ENCODE assay signal across 1 cellular context in genomic region chr7:88184848-88185304, GRCh38.
TF ChIP-seq lines count a peak whose summit lies in the region.

No MANE protein-coding gene starts in this region.

TF ChIP-seq in WTC11, 78 proteins besides CTCF, POLR2A, EP300 and RAD21 (continued from another document):
- TF ChIP-seq, protein P1, sequence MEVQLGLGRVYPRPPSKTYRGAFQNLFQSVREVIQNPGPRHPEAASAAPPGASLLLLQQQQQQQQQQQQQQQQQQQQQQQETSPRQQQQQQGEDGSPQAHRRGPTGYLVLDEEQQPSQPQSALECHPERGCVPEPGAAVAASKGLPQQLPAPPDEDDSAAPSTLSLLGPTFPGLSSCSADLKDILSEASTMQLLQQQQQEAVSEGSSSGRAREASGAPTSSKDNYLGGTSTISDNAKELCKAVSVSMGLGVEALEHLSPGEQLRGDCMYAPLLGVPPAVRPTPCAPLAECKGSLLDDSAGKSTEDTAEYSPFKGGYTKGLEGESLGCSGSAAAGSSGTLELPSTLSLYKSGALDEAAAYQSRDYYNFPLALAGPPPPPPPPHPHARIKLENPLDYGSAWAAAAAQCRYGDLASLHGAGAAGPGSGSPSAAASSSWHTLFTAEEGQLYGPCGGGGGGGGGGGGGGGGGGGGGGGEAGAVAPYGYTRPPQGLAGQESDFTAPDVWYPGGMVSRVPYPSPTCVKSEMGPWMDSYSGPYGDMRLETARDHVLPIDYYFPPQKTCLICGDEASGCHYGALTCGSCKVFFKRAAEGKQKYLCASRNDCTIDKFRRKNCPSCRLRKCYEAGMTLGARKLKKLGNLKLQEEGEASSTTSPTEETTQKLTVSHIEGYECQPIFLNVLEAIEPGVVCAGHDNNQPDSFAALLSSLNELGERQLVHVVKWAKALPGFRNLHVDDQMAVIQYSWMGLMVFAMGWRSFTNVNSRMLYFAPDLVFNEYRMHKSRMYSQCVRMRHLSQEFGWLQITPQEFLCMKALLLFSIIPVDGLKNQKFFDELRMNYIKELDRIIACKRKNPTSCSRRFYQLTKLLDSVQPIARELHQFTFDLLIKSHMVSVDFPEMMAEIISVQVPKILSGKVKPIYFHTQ (CRISPR knock-in tag; IDR thresholded peaks at IDR 0.05), result no peak
- TF ChIP-seq, protein P2, sequence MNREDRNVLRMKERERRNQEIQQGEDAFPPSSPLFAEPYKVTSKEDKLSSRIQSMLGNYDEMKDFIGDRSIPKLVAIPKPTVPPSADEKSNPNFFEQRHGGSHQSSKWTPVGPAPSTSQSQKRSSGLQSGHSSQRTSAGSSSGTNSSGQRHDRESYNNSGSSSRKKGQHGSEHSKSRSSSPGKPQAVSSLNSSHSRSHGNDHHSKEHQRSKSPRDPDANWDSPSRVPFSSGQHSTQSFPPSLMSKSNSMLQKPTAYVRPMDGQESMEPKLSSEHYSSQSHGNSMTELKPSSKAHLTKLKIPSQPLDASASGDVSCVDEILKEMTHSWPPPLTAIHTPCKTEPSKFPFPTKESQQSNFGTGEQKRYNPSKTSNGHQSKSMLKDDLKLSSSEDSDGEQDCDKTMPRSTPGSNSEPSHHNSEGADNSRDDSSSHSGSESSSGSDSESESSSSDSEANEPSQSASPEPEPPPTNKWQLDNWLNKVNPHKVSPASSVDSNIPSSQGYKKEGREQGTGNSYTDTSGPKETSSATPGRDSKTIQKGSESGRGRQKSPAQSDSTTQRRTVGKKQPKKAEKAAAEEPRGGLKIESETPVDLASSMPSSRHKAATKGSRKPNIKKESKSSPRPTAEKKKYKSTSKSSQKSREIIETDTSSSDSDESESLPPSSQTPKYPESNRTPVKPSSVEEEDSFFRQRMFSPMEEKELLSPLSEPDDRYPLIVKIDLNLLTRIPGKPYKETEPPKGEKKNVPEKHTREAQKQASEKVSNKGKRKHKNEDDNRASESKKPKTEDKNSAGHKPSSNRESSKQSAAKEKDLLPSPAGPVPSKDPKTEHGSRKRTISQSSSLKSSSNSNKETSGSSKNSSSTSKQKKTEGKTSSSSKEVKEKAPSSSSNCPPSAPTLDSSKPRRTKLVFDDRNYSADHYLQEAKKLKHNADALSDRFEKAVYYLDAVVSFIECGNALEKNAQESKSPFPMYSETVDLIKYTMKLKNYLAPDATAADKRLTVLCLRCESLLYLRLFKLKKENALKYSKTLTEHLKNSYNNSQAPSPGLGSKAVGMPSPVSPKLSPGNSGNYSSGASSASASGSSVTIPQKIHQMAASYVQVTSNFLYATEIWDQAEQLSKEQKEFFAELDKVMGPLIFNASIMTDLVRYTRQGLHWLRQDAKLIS (CRISPR knock-in tag; IDR thresholded peaks at IDR 0.05; ENCODE audit: borderline replicate concordance), result no peak
- TF ChIP-seq IRF2 (CRISPR knock-in tag; IDR thresholded peaks at IDR 0.05; ENCODE audit: borderline replicate concordance, low read depth) (no peak), MLX (CRISPR knock-in tag; IDR thresholded peaks at IDR 0.05) (no peak)
